In the genomic region with DNA sequence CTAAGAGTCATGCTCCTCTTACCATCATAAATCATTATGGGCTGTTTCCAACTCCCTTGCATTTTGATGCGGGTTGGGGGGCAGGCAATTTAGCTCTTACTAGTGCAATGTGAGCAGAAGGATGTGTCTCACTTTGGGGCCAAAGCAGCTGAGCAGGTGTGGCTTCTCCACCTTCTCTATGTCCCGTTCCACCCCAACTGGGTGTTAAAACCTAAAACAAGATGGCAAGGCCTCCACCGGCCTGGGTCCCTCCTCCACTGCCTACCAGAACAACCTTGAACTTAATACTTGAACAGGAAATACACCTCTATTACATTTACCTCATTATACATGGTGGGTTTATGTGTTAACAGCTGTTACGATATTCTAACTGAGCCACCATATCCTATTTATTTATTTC, we compare ENCODE assay signal across 11 cellular contexts. TPM values are rescaled to one million over a fixed set of nuclear protein-coding genes. Genes with fewer than 3 reads are reported as not detected.
"Had no signal": no experiment of that assay in that cellular context is flagged by ENCODE, and none has a peak within 500 bp of the region (broad histone marks: within the 10 kb centered on the region; RNA-seq: fewer than 3 reads in every experiment).

No MANE protein-coding gene starts in this region.

- H3K27ac Mint-ChIP-seq: activated naive CD4-positive, alpha-beta T cell treated with anti-CD3 and anti-CD28 coated beads for 36 hours; naive thymus-derived CD8-positive, alpha-beta T cell had no signal

- DNase-seq: activated CD4-positive, alpha-beta T cell treated with anti-CD3 and anti-CD28 coated beads for 48 hours; activated naive CD4-positive, alpha-beta T cell treated with anti-CD3 and anti-CD28 coated beads for 36 hours; foreskin keratinocyte; head of caudate nucleus; mammary epithelial cell; mucosa of descending colon; naive thymus-derived CD8-positive, alpha-beta T cell; WERI-Rb-1 had no signal

- H3K4me3 ChIP-seq: cardiac muscle cell, mucosa of descending colon, skin epidermis had no signal

- H3K9me3 Mint-ChIP-seq: activated naive CD4-positive, alpha-beta T cell treated with anti-CD3 and anti-CD28 coated beads for 36 hours had no signal

- H3K4me3 Mint-ChIP-seq: activated naive CD4-positive, alpha-beta T cell treated with anti-CD3 and anti-CD28 coated beads for 36 hours; naive thymus-derived CD8-positive, alpha-beta T cell had no signal

- H3K36me3 Mint-ChIP-seq: naive thymus-derived CD8-positive, alpha-beta T cell had no signal

- H3K9me3 ChIP-seq: mucosa of descending colon, neutrophil had no signal

- H3K36me3 ChIP-seq: cardiac muscle cell, neutrophil, WERI-Rb-1 had no signal

- H3K27ac ChIP-seq: cardiac muscle cell, foreskin keratinocyte, neutrophil, skin epidermis, WERI-Rb-1 had no signal

- H3K27me3 ChIP-seq: cardiac muscle cell, foreskin keratinocyte, neutrophil had no signal

RNA-seq across cellular contexts. Expression of a gene that starts 52.8 kb away (rescaled TPM):
- total RNA-seq: activated naive CD4-positive, alpha-beta T cell treated with anti-CD3 and anti-CD28 coated beads for 36 hours; foreskin keratinocyte; naive thymus-derived CD8-positive, alpha-beta T cell had no signal
